In genomic region chr3:38516669-38517068, GRCh38 we compare ENCODE assay signal across 24 cellular contexts.
"Had no signal": no experiment of that assay in that cellular context is flagged by ENCODE, and none has a peak within 500 bp of the region (broad histone marks: within the 10 kb centered on the region; RNA-seq: fewer than 3 reads in every experiment).

No MANE protein-coding gene starts in this region.

- H3K9me3 ChIP-seq: ovary, right lobe of liver, stomach, thyroid gland, upper lobe of right lung had no signal

- H3K36me3 ChIP-seq: ovary, right lobe of liver had no signal

- H3K27me3 ChIP-seq: foreskin keratinocyte, heart left ventricle, ovary, right lobe of liver, stomach, thyroid gland, upper lobe of right lung had no signal

- H3K4me3 ChIP-seq: heart left ventricle, ovary, right lobe of liver, skin epidermis, stomach, thyroid gland, upper lobe of right lung had no signal

- ATAC-seq: activated CD4-positive, alpha-beta T cell treated with anti-CD3 and anti-CD28 coated beads for 36 hours; activated CD8-positive, alpha-beta memory T cell treated with anti-CD3 and anti-CD28 coated beads, Interleukin-2, amount 10 ng/mL, durations not matched to agents 7 days and 5 days; activated CD8-positive, alpha-beta T cell treated with anti-CD3 and anti-CD28 coated beads, Interleukin-2, amount 10 ng/mL, durations not matched to agents 7 days and 5 days; activated naive CD8-positive, alpha-beta T cell treated with anti-CD3 and anti-CD28 coated beads, Interleukin-2, amount 50 U/mL, for 24 hours; foreskin keratinocyte; heart left ventricle; left cardiac atrium; left ventricle myocardium superior; naive thymus-derived CD4-positive, alpha-beta T cell; right lobe of liver; stimulated activated effector memory CD8-positive, alpha-beta T cell treated with anti-CD3 and anti-CD28 coated beads, Interleukin-12 subunit alpha, Interleukin-12 subunit beta, amount 100 ng/mL, for 72 hours; upper lobe of right lung had no signal

- H3K4me1 ChIP-seq: right lobe of liver, stomach, thyroid gland, upper lobe of right lung had no signal

- H3K27ac ChIP-seq: foreskin keratinocyte, heart left ventricle, ovary, right lobe of liver, skin epidermis, stomach, thyroid gland, upper lobe of right lung had no signal

- DNase-seq: activated CD4-positive, alpha-beta T cell treated with anti-CD3 and anti-CD28 coated beads for 36 hours; activated CD4-positive, CD25-positive, alpha-beta regulatory T cell; activated CD8-positive, alpha-beta memory T cell treated with anti-CD3 and anti-CD28 coated beads, Interleukin-2, amount 10 ng/mL, durations not matched to agents 7 days and 5 days; activated CD8-positive, alpha-beta T cell treated with anti-CD3 and anti-CD28 coated beads, Interleukin-2, amount 10 ng/mL, durations not matched to agents 7 days and 5 days; activated naive CD8-positive, alpha-beta T cell treated with anti-CD3 and anti-CD28 coated beads, Interleukin-2, amount 50 U/mL, for 24 hours; activated T-cell treated with anti-CD3 and anti-CD28 coated beads, Interleukin-2, amount 50 U/mL, for 48 hours; amygdala; effector CD4-positive, alpha-beta T cell; foreskin keratinocyte; heart left ventricle; left cardiac atrium; left ventricle myocardium superior; mammary epithelial cell; naive thymus-derived CD4-positive, alpha-beta T cell; ovary; right lobe of liver; stimulated activated CD4-positive, alpha-beta T cell treated with anti-CD3 and anti-CD28 coated beads, Interleukin-12 subunit alpha, Interleukin-12 subunit beta, amount 100 ng/mL, for 4 hours; stimulated activated CD4-positive, alpha-beta T cell treated with anti-CD3 and anti-CD28 coated beads, Interleukin-4, amount 100 ng/mL, for 24 hours; stomach; T-helper 1 cell; thyroid gland; upper lobe of right lung had no signal
